4 cellular contexts compared by ENCODE assay signal in genomic region chr12:7905600-7906125, GRCh38. TPM values are rescaled to one million over a fixed set of nuclear protein-coding genes. Genes with fewer than 3 reads are reported as not detected.
"Had no signal": no experiment of that assay in that cellular context is flagged by ENCODE, and none has a peak within 500 bp of the region (broad histone marks: within the 10 kb centered on the region; RNA-seq: fewer than 3 reads in every experiment).

No MANE protein-coding gene starts in this region.

RNA-seq across cellular contexts. Expression of gene SLC2A14, which starts 32.9 kb away (rescaled TPM):
- total RNA-seq: lower lobe of right lung, renal cortical epithelial cell, stomach, thoracic aorta had no signal
